10 cellular contexts compared by ENCODE assay signal in the genomic region with DNA sequence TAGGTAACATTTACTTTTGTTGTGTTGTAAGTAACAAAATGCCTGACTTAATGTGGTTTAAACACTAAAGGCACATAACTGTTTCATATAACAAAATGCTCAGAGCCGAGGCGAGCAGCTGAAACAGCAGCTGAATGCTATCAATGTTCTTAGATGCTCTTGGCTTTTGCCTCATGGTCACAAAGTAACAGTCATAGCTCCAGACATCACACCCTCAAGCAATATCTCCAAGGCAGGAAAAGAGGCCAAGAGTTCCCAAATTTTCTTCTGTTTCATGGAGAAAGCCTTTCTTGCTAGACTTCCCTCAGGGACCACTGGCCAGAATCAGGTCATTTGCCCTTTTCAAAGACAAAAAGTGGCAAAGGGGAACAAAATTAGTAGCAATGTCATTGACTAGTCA.
"Had no signal": no experiment of that assay in that cellular context is flagged by ENCODE, and none has a peak within 500 bp of the region (broad histone marks: within the 10 kb centered on the region; RNA-seq: fewer than 3 reads in every experiment).

No MANE protein-coding gene starts in this region.

- ATAC-seq: GM23338, HCT116 had no signal

- H3K4me3 ChIP-seq: GM23248, GM23338, HAP-1 had no signal

- H2AFZ ChIP-seq: GM23248, GM23338 had no signal

- H3K36me3 ChIP-seq: HAP-1 had no signal

- H3K4me1 ChIP-seq: HAP-1 had no signal

- FAIRE-seq: H54 had no signal

- H3K4me2 ChIP-seq: GM23338 had no signal

- H3K27ac ChIP-seq: GM23248 had no signal

- DNase-seq: GM23248, GOT3, H7, H9, HCEC 1CT, HFFc6 had no signal

- H3K9ac ChIP-seq: GM23248 had no signal

- H3K9me3 ChIP-seq: HAP-1 had no signal
